Comparison of ENCODE assay signal across 12 cellular contexts in the genomic region with DNA sequence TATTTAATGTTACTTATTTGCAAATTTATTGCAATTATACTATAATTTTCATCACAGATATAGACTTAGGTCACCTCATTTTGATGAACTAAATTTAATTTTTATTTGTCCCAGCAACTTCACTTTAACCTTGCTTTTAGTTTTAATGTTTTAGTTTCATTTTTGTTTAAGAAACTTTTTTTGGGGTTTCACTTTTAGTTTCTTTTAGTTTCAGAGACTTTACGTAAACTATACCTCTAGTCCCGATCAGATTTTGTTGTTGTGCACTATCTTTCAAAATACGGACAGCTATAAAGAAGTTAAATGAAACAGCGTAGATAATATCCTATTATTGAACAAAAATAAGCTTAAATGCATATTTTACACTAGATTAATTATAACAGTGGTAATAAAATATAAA.
DNase-seq lines count a peak whose midpoint lies in the region; ATAC-seq and TF ChIP-seq lines count a peak whose summit lies in the region.
"Had no signal": no experiment of that assay in that cellular context is flagged by ENCODE, and none has a peak within 500 bp of the region (broad histone marks: within the 10 kb centered on the region; RNA-seq: fewer than 3 reads in every experiment).

No MANE protein-coding gene starts in this region.

- no TSS peak for BruUV-seq in MCF 10A (replicated peaks; lab: Mats Ljungman, UMichigan)

- POLR2A ChIA-PET in MCF 10A (lab: Yijun Ruan, JAX), result no interaction called here

- no peaks in the 10 kb centered on the region for H3K9me3 Mint-ChIP-seq in MCF 10A (ENCODE audit: unreplicated experiment)
- H3K9me3 Mint-ChIP-seq in activated T-cell treated with anti-CD3 and anti-CD28 coated beads, Interleukin-2, amount 50 U/mL, for 24 hours, result no peaks in the 10 kb centered on the region
- no peaks in the 10 kb centered on the region for H3K9me3 Mint-ChIP-seq in endothelial cell (ENCODE audit: unreplicated experiment)
- H3K9me3 Mint-ChIP-seq: stimulated activated memory B cell treated with anti-CD40 and anti-IgM and Interleukin-4, amounts not matched to agents 10 μg/mL and 1 μg/mL and 100 μg/mL, for 72 hours had no signal

- peak; percentile 7 for DNase-seq in GM06990 (ENCODE audit: extremely low read depth, insufficient read length)
- peak; percentile 4 for DNase-seq in M059J (ENCODE audit: low read depth)
- no peak for DNase-seq in MCF 10A (ENCODE audit: unreplicated experiment)
- DNase-seq in activated T-cell treated with anti-CD3 and anti-CD28 coated beads, Interleukin-2, amount 50 U/mL, for 24 hours, result no peak
- DNase-seq in endothelial cell (ENCODE audit: low spot score), result no peak
- DNase-seq in NCI-H2171 treated with DMSO at 0.1 percent for 48 hours (lab: John Stamatoyannopoulos, UW), result no peak
- DNase-seq: activated B cell treated with CpG ODN at 0.5 μM for 24 hours, GDM1 had no signal

- TF ChIP-seq CTCF in GM06990 (IDR thresholded peaks at IDR 0.05; ENCODE audit: insufficient read depth, low read length, poor library complexity, severe bottlenecking) (no peak), MCF 10A (IDR thresholded peaks at IDR 0.05; ENCODE audit: unreplicated experiment) (no peak), endothelial cell (IDR thresholded peaks at IDR 0.05; ENCODE audit: unreplicated experiment) (no peak)

- intact Hi-C loops in MCF 10A (cut with micrococcal nuclease), result no loop called here

- H3K4me3 Mint-ChIP-seq in MCF 10A (ENCODE audit: unreplicated experiment), result no peak overlapping the region
- no peak overlapping the region for H3K4me3 Mint-ChIP-seq in activated T-cell treated with anti-CD3 and anti-CD28 coated beads, Interleukin-2, amount 50 U/mL, for 24 hours
- no peak overlapping the region for H3K4me3 Mint-ChIP-seq in endothelial cell (ENCODE audit: unreplicated experiment)
- H3K4me3 Mint-ChIP-seq: activated B cell treated with CpG ODN at 0.5 μM for 24 hours; activated T-helper 17 cell treated with anti-CD3 and anti-CD28 coated beads, Interleukin-2, amount 50 U/mL, for 72 hours; stimulated activated memory B cell treated with anti-CD40 and anti-IgM and Interleukin-4, amounts not matched to agents 10 μg/mL and 1 μg/mL and 100 μg/mL, for 72 hours had no signal

- H3K36me3 Mint-ChIP-seq in MCF 10A (ENCODE audit: insufficient read depth, unreplicated experiment) (no peaks in the 10 kb centered on the region), endothelial cell (ENCODE audit: low read depth, unreplicated experiment) (no peaks in the 10 kb centered on the region)
- no peaks in the 10 kb centered on the region for H3K36me3 Mint-ChIP-seq in activated T-cell treated with anti-CD3 and anti-CD28 coated beads, Interleukin-2, amount 50 U/mL, for 24 hours (ENCODE audit: low read depth)
- H3K36me3 Mint-ChIP-seq: stimulated activated memory B cell treated with anti-CD40 and anti-IgM and Interleukin-4, amounts not matched to agents 10 μg/mL and 1 μg/mL and 100 μg/mL, for 72 hours had no signal

- H3K4me1 Mint-ChIP-seq in MCF 10A (ENCODE audit: insufficient read depth, unreplicated experiment), result no peaks in the 10 kb centered on the region
- H3K4me1 Mint-ChIP-seq in activated T-cell treated with anti-CD3 and anti-CD28 coated beads, Interleukin-2, amount 50 U/mL, for 24 hours (ENCODE audit: low read depth), result no peaks in the 10 kb centered on the region
- no peaks in the 10 kb centered on the region for H3K4me1 Mint-ChIP-seq in endothelial cell (ENCODE audit: unreplicated experiment)
- H3K4me1 Mint-ChIP-seq: activated B cell treated with CpG ODN at 0.5 μM for 24 hours; activated T-helper 17 cell treated with anti-CD3 and anti-CD28 coated beads, Interleukin-2, amount 50 U/mL, for 72 hours; stimulated activated memory B cell treated with anti-CD40 and anti-IgM and Interleukin-4, amounts not matched to agents 10 μg/mL and 1 μg/mL and 100 μg/mL, for 72 hours had no signal

- H3K27ac Mint-ChIP-seq in MCF 10A (ENCODE audit: low read depth, unreplicated experiment), result no peak overlapping the region
- H3K27ac Mint-ChIP-seq in activated T-cell treated with anti-CD3 and anti-CD28 coated beads, Interleukin-2, amount 50 U/mL, for 24 hours, result no peak overlapping the region
- no peak overlapping the region for H3K27ac Mint-ChIP-seq in endothelial cell (ENCODE audit: unreplicated experiment)
- H3K27ac Mint-ChIP-seq: activated B cell treated with CpG ODN at 0.5 μM for 24 hours; activated T-helper 17 cell treated with anti-CD3 and anti-CD28 coated beads, Interleukin-2, amount 50 U/mL, for 72 hours; stimulated activated memory B cell treated with anti-CD40 and anti-IgM and Interleukin-4, amounts not matched to agents 10 μg/mL and 1 μg/mL and 100 μg/mL, for 72 hours had no signal

- peaks cover 70% of the 10 kb centered on the region for H3K27me3 Mint-ChIP-seq in MCF 10A (ENCODE audit: insufficient read depth, unreplicated experiment)
- no peaks in the 10 kb centered on the region for H3K27me3 Mint-ChIP-seq in activated T-cell treated with anti-CD3 and anti-CD28 coated beads, Interleukin-2, amount 50 U/mL, for 24 hours
- H3K27me3 Mint-ChIP-seq in endothelial cell (ENCODE audit: unreplicated experiment), result no peaks in the 10 kb centered on the region
- H3K27me3 Mint-ChIP-seq: activated B cell treated with CpG ODN at 0.5 μM for 24 hours; activated T-helper 17 cell treated with anti-CD3 and anti-CD28 coated beads, Interleukin-2, amount 50 U/mL, for 72 hours; stimulated activated memory B cell treated with anti-CD40 and anti-IgM and Interleukin-4, amounts not matched to agents 10 μg/mL and 1 μg/mL and 100 μg/mL, for 72 hours had no signal

- H3K4me3 ChIP-seq in GM06990 (replicated peaks; ENCODE audit: low read depth, low read length), result no peak overlapping the region; the same call in 1 of the 2 replicates

- H3K27me3 ChIP-seq in GM06990 (replicated peaks; ENCODE audit: control insufficient read depth, insufficient read depth, low read length), result no peaks in the 10 kb centered on the region

- CTCF ChIA-PET in MCF 10A (lab: Yijun Ruan, JAX), result interaction anchor here (0.7 kb wide), 1 partner anchor 383 kb away, joined by 4 read pairs; no protein-coding TSS in a partner anchor

- no peaks in the 10 kb centered on the region for H3K36me3 ChIP-seq in GM06990 (ENCODE audit: control insufficient read depth, insufficient read depth, low read length)

- ATAC-seq in GM19043 (IDR thresholded peaks at IDR 0.05; ENCODE audit: low read depth, unreplicated experiment) (peak; percentile 51), HG02970 (IDR thresholded peaks at IDR 0.05; ENCODE audit: low FRiP score, unreplicated experiment) (peak; percentile 56)
- ATAC-seq: activated T-helper 17 cell treated with anti-CD3 and anti-CD28 coated beads, Interleukin-2, amount 50 U/mL, for 72 hours; stimulated activated memory B cell treated with anti-CD40 and anti-IgM and Interleukin-4, amounts not matched to agents 10 μg/mL and 1 μg/mL and 100 μg/mL, for 72 hours had no signal

Comparison
In these comparisons a context has a peak if more than half of its experiments do, and no peak if none do; other contexts are left out.
1. DNase-seq: peak in GM06990 (single experiment) and M059J (single experiment); none in MCF 10A (single experiment), activated T-cell treated with anti-CD3 and anti-CD28 coated beads, Interleukin-2, amount 50 U/mL, for 24 hours (single experiment), endothelial cell (single experiment) and NCI-H2171 treated with DMSO at 0.1 percent for 48 hours (single experiment).